14 cellular contexts compared by ENCODE assay signal in genomic region chr7:127865466-127865865, GRCh38.
A peak's percentile ranks its signal among the peaks of the same experiment; 100 is the strongest.
DNase-seq lines count a peak whose midpoint lies in the region; ATAC-seq and TF ChIP-seq lines count a peak whose summit lies in the region.
"Had no signal": no experiment of that assay in that cellular context is flagged by ENCODE, and none has a peak within 500 bp of the region (broad histone marks: within the 10 kb centered on the region; RNA-seq: fewer than 3 reads in every experiment).

No MANE protein-coding gene starts in this region.

- H3K36me3 Mint-ChIP-seq in activated T-cell treated with anti-CD3 and anti-CD28 coated beads, Interleukin-2, amount 50 U/mL, for 24 hours (ENCODE audit: low read depth), result peaks cover 95% of the 10 kb centered on the region
- H3K36me3 Mint-ChIP-seq: WTC11 had no signal

- peak; percentile 65 to 70 for ATAC-seq in lower lobe of right lung
- no peak for ATAC-seq in HG03095 (IDR thresholded peaks at IDR 0.05; ENCODE audit: unreplicated experiment)
- ATAC-seq in GM18502 (IDR thresholded peaks at IDR 0.05; ENCODE audit: poor library complexity, unreplicated experiment), result no peak
- ATAC-seq: WTC11 had no signal

- H3K36me3 ChIP-seq in lower lobe of right lung, result no peaks in the 10 kb centered on the region
- H3K36me3 ChIP-seq: transverse colon had no signal

- intact Hi-C loops in lower lobe of right lung (cut with DNase I), result no loop called here

- H3K27ac ChIP-seq in lower lobe of right lung, result no peak overlapping the region
- H3K27ac ChIP-seq: BLaER1, transverse colon had no signal

- H3K4me1 Mint-ChIP-seq in activated T-cell treated with anti-CD3 and anti-CD28 coated beads, Interleukin-2, amount 50 U/mL, for 24 hours (ENCODE audit: low read depth), result peaks cover 30% of the 10 kb centered on the region

- H3K9me3 Mint-ChIP-seq in activated T-cell treated with anti-CD3 and anti-CD28 coated beads, Interleukin-2, amount 50 U/mL, for 24 hours, result no peaks in the 10 kb centered on the region
- H3K9me3 Mint-ChIP-seq: WTC11 had no signal

- no peak overlapping the region for H3K27ac Mint-ChIP-seq in activated T-cell treated with anti-CD3 and anti-CD28 coated beads, Interleukin-2, amount 50 U/mL, for 24 hours

- H3K9me3 ChIP-seq in lower lobe of right lung, result no peaks in the 10 kb centered on the region
- H3K9me3 ChIP-seq: transverse colon had no signal

- in situ Hi-C loops in Caki2 (cut with HindIII; ENCODE audit: low pct_unique_long_range_greater_than_20kb, low sequenced_read_pairs), result no loop called here

- DNase-seq in Caki2 (ENCODE audit: low read depth) (peak; percentile 65), MV-4-11 (lab: John Stamatoyannopoulos, UW) (peak; percentile 58), dermis blood vessel endothelial cell (peak; percentile 47), lower lobe of right lung (no peak), nucleus accumbens (lab: John Stamatoyannopoulos, UW) (no peak)
- DNase-seq in activated T-cell treated with anti-CD3 and anti-CD28 coated beads, Interleukin-2, amount 50 U/mL, for 24 hours, result no peak
- DNase-seq: caudate nucleus, NCI-H345, Right ventricle myocardium superior, transverse colon had no signal

- no peak for TF ChIP-seq CTCF in lower lobe of right lung (IDR thresholded peaks at IDR 0.05)

- H3K4me1 ChIP-seq in lower lobe of right lung, result no peaks in the 10 kb centered on the region

- no peak overlapping the region for H3K4me3 Mint-ChIP-seq in activated T-cell treated with anti-CD3 and anti-CD28 coated beads, Interleukin-2, amount 50 U/mL, for 24 hours
- H3K4me3 Mint-ChIP-seq: WTC11 had no signal

- no peaks in the 10 kb centered on the region for H3K27me3 ChIP-seq in lower lobe of right lung (ENCODE audit: low read depth)
- H3K27me3 ChIP-seq: BLaER1, transverse colon had no signal

- no peaks in the 10 kb centered on the region for H3K27me3 Mint-ChIP-seq in activated T-cell treated with anti-CD3 and anti-CD28 coated beads, Interleukin-2, amount 50 U/mL, for 24 hours

- H3K4me3 ChIP-seq in lower lobe of right lung, result no peak overlapping the region
- H3K4me3 ChIP-seq: BLaER1, transverse colon had no signal

Comparison
In these comparisons a context has a peak if more than half of its experiments do, and no peak if none do; other contexts are left out.
1. DNase-seq: peak in Caki2 (single experiment), MV-4-11 (single experiment) and dermis blood vessel endothelial cell (single experiment); none in lower lobe of right lung (single experiment), activated T-cell treated with anti-CD3 and anti-CD28 coated beads, Interleukin-2, amount 50 U/mL, for 24 hours (single experiment) and nucleus accumbens (0 of 56).
2. ATAC-seq: peak in lower lobe of right lung (2 of 2); none in HG03095 (single experiment) and GM18502 (single experiment).